ENCODE assay signal across 1 cellular context in genomic region chr5:89120719-89121118, GRCh38.
TF ChIP-seq lines count a peak whose summit lies in the region.

No MANE protein-coding gene starts in this region.

TF ChIP-seq in H1, 55 proteins besides CTCF, POLR2A, EP300 and RAD21:
- TF ChIP-seq HDAC6 (IDR thresholded peaks at IDR 0.05; ENCODE audit: low read depth, low read length): no peak
- no peak for TF ChIP-seq CHD2 (IDR thresholded peaks at IDR 0.05; ENCODE audit: low read length)
- TF ChIP-seq NRF1 (IDR thresholded peaks at IDR 0.05; ENCODE audit: low read depth, low read length): no peak
- no peak for TF ChIP-seq RNF2 (IDR thresholded peaks at IDR 0.05; ENCODE audit: borderline replicate concordance, low read depth, low read length, missing control alignments, poor library complexity, severe bottlenecking)
- TF ChIP-seq CBX8 (IDR thresholded peaks at IDR 0.05; ENCODE audit: borderline replicate concordance, low read depth, low read length): no peak
- no peak for TF ChIP-seq E2F6 (IDR thresholded peaks at IDR 0.05)
- TF ChIP-seq GABPA (IDR thresholded peaks at IDR 0.05; ENCODE audit: borderline replicate concordance, insufficient read depth, low read length): no peak
- TF ChIP-seq SIX5 (IDR thresholded peaks at IDR 0.05; ENCODE audit: low read depth, low read length): no peak
- TF ChIP-seq TAF7 (optimal IDR thresholded peaks at IDR 0.05; ENCODE audit: borderline replicate concordance, low read depth, low read length): no peak
- no peak for TF ChIP-seq SP1 (IDR thresholded peaks at IDR 0.05; ENCODE audit: low read depth, low read length)
- TF ChIP-seq JUN (IDR thresholded peaks at IDR 0.05; ENCODE audit: low read depth, low read length): no peak
